Comparison of ENCODE assay signal across 1 cellular context in the genomic region with DNA sequence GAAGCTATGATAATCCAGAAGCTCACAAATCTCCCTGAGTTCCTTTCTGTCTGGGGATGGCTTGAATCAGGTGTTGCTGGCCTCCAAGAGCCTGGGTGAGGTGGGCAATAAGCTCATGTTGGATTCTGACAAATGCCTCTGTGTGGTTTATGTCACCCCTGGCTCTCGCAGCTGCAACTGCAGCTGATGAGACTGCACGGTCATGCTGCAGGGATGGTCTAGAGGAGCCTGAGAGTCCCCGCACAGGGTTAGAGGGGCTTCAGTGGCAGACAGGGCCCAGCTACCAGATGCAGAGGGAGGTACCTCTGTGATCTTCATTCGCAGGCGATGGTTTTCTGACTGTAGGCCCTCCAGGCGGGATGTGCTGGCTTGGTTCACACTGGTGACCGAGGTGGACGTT.
TF ChIP-seq lines count a peak whose summit lies in the region.

No MANE protein-coding gene starts in this region.

TF ChIP-seq in HepG2, 621 proteins besides CTCF, POLR2A, EP300 and RAD21:
- TF ChIP-seq TOPORS (CRISPR knock-in tag; IDR thresholded peaks at IDR 0.05) (no peak), TMF1 (CRISPR knock-in tag; IDR thresholded peaks at IDR 0.05; ENCODE audit: low read depth) (no peak), PAWR (CRISPR knock-in tag; IDR thresholded peaks at IDR 0.05; ENCODE audit: borderline replicate concordance) (no peak), SIX4 (CRISPR knock-in tag; IDR thresholded peaks at IDR 0.05) (no peak), ZNF354B (CRISPR knock-in tag; IDR thresholded peaks at IDR 0.05) (no peak), EHMT2 (IDR thresholded peaks at IDR 0.05; ENCODE audit: borderline replicate concordance, low read depth, low read length) (no peak), CEBPG (CRISPR knock-in tag; IDR thresholded peaks at IDR 0.05) (no peak), ZNF775 (CRISPR knock-in tag; IDR thresholded peaks at IDR 0.05; ENCODE audit: borderline replicate concordance) (no peak), ZNF496 (CRISPR knock-in tag; IDR thresholded peaks at IDR 0.05; ENCODE audit: insufficient replicate concordance) (no peak)
- TF ChIP-seq, protein P1, sequence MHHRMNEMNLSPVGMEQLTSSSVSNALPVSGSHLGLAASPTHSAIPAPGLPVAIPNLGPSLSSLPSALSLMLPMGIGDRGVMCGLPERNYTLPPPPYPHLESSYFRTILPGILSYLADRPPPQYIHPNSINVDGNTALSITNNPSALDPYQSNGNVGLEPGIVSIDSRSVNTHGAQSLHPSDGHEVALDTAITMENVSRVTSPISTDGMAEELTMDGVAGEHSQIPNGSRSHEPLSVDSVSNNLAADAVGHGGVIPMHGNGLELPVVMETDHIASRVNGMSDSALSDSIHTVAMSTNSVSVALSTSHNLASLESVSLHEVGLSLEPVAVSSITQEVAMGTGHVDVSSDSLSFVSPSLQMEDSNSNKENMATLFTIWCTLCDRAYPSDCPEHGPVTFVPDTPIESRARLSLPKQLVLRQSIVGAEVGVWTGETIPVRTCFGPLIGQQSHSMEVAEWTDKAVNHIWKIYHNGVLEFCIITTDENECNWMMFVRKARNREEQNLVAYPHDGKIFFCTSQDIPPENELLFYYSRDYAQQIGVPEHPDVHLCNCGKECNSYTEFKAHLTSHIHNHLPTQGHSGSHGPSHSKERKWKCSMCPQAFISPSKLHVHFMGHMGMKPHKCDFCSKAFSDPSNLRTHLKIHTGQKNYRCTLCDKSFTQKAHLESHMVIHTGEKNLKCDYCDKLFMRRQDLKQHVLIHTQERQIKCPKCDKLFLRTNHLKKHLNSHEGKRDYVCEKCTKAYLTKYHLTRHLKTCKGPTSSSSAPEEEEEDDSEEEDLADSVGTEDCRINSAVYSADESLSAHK (CRISPR knock-in tag; IDR thresholded peaks at IDR 0.05; ENCODE audit: borderline replicate concordance): no peak
- TF ChIP-seq, protein P2, sequence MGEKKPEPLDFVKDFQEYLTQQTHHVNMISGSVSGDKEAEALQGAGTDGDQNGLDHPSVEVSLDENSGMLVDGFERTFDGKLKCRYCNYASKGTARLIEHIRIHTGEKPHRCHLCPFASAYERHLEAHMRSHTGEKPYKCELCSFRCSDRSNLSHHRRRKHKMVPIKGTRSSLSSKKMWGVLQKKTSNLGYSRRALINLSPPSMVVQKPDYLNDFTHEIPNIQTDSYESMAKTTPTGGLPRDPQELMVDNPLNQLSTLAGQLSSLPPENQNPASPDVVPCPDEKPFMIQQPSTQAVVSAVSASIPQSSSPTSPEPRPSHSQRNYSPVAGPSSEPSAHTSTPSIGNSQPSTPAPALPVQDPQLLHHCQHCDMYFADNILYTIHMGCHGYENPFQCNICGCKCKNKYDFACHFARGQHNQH (CRISPR knock-in tag; IDR thresholded peaks at IDR 0.05): no peak
- TF ChIP-seq, protein P3, sequence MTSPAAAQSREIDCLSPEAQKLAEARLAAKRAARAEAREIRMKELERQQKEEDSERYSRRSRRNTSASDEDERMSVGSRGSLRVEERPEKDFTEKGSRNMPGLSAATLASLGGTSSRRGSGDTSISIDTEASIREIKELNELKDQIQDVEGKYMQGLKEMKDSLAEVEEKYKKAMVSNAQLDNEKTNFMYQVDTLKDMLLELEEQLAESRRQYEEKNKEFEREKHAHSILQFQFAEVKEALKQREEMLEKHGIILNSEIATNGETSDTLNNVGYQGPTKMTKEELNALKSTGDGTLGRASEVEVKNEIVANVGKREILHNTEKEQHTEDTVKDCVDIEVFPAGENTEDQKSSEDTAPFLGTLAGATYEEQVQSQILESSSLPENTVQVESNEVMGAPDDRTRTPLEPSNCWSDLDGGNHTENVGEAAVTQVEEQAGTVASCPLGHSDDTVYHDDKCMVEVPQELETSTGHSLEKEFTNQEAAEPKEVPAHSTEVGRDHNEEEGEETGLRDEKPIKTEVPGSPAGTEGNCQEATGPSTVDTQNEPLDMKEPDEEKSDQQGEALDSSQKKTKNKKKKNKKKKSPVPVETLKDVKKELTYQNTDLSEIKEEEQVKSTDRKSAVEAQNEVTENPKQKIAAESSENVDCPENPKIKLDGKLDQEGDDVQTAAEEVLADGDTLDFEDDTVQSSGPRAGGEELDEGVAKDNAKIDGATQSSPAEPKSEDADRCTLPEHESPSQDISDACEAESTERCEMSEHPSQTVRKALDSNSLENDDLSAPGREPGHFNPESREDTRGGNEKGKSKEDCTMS (CRISPR knock-in tag; conservative IDR thresholded peaks at IDR 0.05): no peak
- TF ChIP-seq, protein P4, sequence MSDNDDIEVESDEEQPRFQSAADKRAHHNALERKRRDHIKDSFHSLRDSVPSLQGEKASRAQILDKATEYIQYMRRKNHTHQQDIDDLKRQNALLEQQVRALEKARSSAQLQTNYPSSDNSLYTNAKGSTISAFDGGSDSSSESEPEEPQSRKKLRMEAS (IDR thresholded peaks at IDR 0.05): no peak
